In genomic region chr12:13211859-13212664, GRCh38 we compare ENCODE assay signal across 8 cellular contexts. TPM values are rescaled to one million over a fixed set of nuclear protein-coding genes. Genes with fewer than 3 reads are reported as not detected.
DNase-seq lines count a peak whose midpoint lies in the region; ATAC-seq and TF ChIP-seq lines count a peak whose summit lies in the region.

No MANE protein-coding gene starts in this region.

- H3K4me3 ChIP-seq in CD8-positive, alpha-beta memory T cell (ENCODE audit: low read length): no peak overlapping the region
- H3K4me3 ChIP-seq in NT2/D1 (ENCODE audit: insufficient read length, low read depth) (no peak overlapping the region), stomach (no peak overlapping the region)

- peaks cover 3 to 7% (median 6%) of the 10 kb centered on the region in 3 donors for H3K4me1 Mint-ChIP-seq in CD8-positive, alpha-beta memory T cell
- peaks cover 40% of the 10 kb centered on the region for H3K4me1 Mint-ChIP-seq in nephron

- CTCF ChIA-PET in CD8-positive, alpha-beta memory T cell (lab: Charles Lee): interaction anchor here (0.7 to 9.8 kb wide), 37 partner anchors 9 to 425 kb away, joined by 3 to 88 read pairs (median 4); partner anchors contain the start of genes EMP1, FAM234B and GSG1

- H3K27ac ChIP-seq in CD8-positive, alpha-beta memory T cell (ENCODE audit: low read depth, low read length): no peak overlapping the region
- peak overlapping the region; percentile 90 for H3K27ac ChIP-seq in epithelial cell of prostate
- H3K27ac ChIP-seq in stomach: peak overlapping the region in 2 of 5 donors; percentile 12 to 21

- ATAC-seq in HG03565 (IDR thresholded peaks at IDR 0.05; ENCODE audit: unreplicated experiment) (peak; percentile 51), GM21619 (IDR thresholded peaks at IDR 0.05; ENCODE audit: unreplicated experiment) (no peak)

- peak overlapping the region in 4 of 7 donors; percentile 6 to 63 (median 16) for H3K4me3 Mint-ChIP-seq in CD8-positive, alpha-beta memory T cell
- H3K4me3 Mint-ChIP-seq in nephron: no peak overlapping the region

- no peak for TF ChIP-seq POLR2A in stomach (IDR thresholded peaks at IDR 0.05)

- H3K9me3 Mint-ChIP-seq in CD8-positive, alpha-beta memory T cell: no peaks in the 10 kb centered on the region
- H3K9me3 Mint-ChIP-seq in nephron: peaks cover 7% of the 10 kb centered on the region

- H3K36me3 Mint-ChIP-seq in CD8-positive, alpha-beta memory T cell: no peaks in the 10 kb centered on the region
- H3K36me3 Mint-ChIP-seq in nephron (ENCODE audit: low read depth): no peaks in the 10 kb centered on the region

- TF ChIP-seq CTCF in nephron (IDR thresholded peaks at IDR 0.05; ENCODE audit: unreplicated experiment in 3 of 3) (peak; percentile 80 to 89 (median 85)), stomach (IDR thresholded peaks at IDR 0.05) (peak in 5 of 7 experiments; percentile 63 to 80 (median 74))

- H3K27ac Mint-ChIP-seq in CD8-positive, alpha-beta memory T cell: peak overlapping the region in 4 of 8 donors; percentile 2 to 69 (median 20)
- peak overlapping the region; percentile 0 to 29 (median 15) for H3K27ac Mint-ChIP-seq in nephron

- no peaks in the 10 kb centered on the region for H3K36me3 ChIP-seq in CD8-positive, alpha-beta memory T cell (ENCODE audit: insufficient read depth, low read length)
- H3K36me3 ChIP-seq in NT2/D1 (ENCODE audit: insufficient read depth, insufficient read length, low read length) (peaks cover 34% of the 10 kb centered on the region), stomach (peaks cover 11 to 45% (median 43%) of the 10 kb centered on the region in 4 donors)

- H3K9me3 ChIP-seq in CD8-positive, alpha-beta memory T cell (ENCODE audit: low read length): no peaks in the 10 kb centered on the region
- H3K9me3 ChIP-seq in NT2/D1 (ENCODE audit: insufficient read depth, low read length): no peaks in the 10 kb centered on the region
- H3K9me3 ChIP-seq in stomach: peaks cover 0 to 4% (median 0%) of the 10 kb centered on the region in 4 donors

- H3K27me3 Mint-ChIP-seq in CD8-positive, alpha-beta memory T cell: peaks cover 4 to 8% of the 10 kb centered on the region in 2 donors
- H3K27me3 Mint-ChIP-seq in nephron (ENCODE audit: low read depth): no peaks in the 10 kb centered on the region

- 28 to 48% (median 40%) methylated on average over 8 of the region's 8 CpGs for WGBS in stomach, 5 donors

- POLR2A ChIA-PET in CD8-positive, alpha-beta memory T cell (lab: Charles Lee): interaction anchor here (0.7 to 1.0 kb wide), 2 partner anchors 109 to 124 kb away, joined by 3 read pairs; no protein-coding TSS in a partner anchor

- TF ChIP-seq EP300 in stomach (IDR thresholded peaks at IDR 0.05): no peak

- peaks cover 4% of the 10 kb centered on the region for H3K4me1 ChIP-seq in CD8-positive, alpha-beta memory T cell (ENCODE audit: insufficient read depth, low read length)
- H3K4me1 ChIP-seq in NT2/D1 (ENCODE audit: insufficient read depth, insufficient read length): peaks cover 7% of the 10 kb centered on the region
- H3K4me1 ChIP-seq in stomach: peaks cover 14 to 55% (median 20%) of the 10 kb centered on the region in 4 donors

- H3K27me3 ChIP-seq in CD8-positive, alpha-beta memory T cell (ENCODE audit: insufficient read depth, low read length, poor library complexity, severe bottlenecking): no peaks in the 10 kb centered on the region
- no peaks in the 10 kb centered on the region for H3K27me3 ChIP-seq in NT2/D1 (ENCODE audit: insufficient read depth, insufficient read length)
- no peaks in the 10 kb centered on the region for H3K27me3 ChIP-seq in stomach

- H3K9ac ChIP-seq in NT2/D1 (ENCODE audit: insufficient read length, low read depth): no peak overlapping the region

- DNase-seq in CD8-positive, alpha-beta memory T cell: peak; percentile 50 to 78 (median 64)
- DNase-seq in NT2/D1 (ENCODE audit: low read depth, low spot score): peak; percentile 95
- peak; percentile 38 for DNase-seq in activated CD8-positive, alpha-beta memory T cell treated with anti-CD3 and anti-CD28 coated beads, Interleukin-2, amount 50 U/mL, for 1 hour (ENCODE audit: extremely low read depth)
- no peak for DNase-seq in epithelial cell of prostate (ENCODE audit: low read depth, low spot score)
- peak; percentile 66 for DNase-seq in stomach

- intact Hi-C loops in stomach (cut with DNase I; ENCODE audit: low total_unique reads): loop anchor here (5.0 kb wide), 2 partner anchors 115 to 300 kb away; no protein-coding TSS in a partner anchor

RNA-seq across cellular contexts. Expression of gene EMP1, which starts 15.5 kb away (rescaled TPM):
- 10 to 100 TPM in 1 of 2 experiments, 1 to 10 TPM in 1; 9.6 to 12.9 TPM for total RNA-seq in CD8-positive, alpha-beta memory T cell
- 0.35 TPM for polyA plus RNA-seq in CD8-positive, alpha-beta memory T cell
- total RNA-seq in stomach: 100 to 1,000 TPM in 1 of 5 donors, 10 to 100 TPM in 3, 1 to 10 TPM in 1; 7.6 to 115 (median 23.9) TPM
- 100 to 1,000 TPM in 1 of 3 donors, 10 to 100 TPM in 1, 1 to 10 TPM in 1; 6.2 to 209 (median 12.5) TPM for polyA plus RNA-seq in stomach

Comparison
In these comparisons a context has a peak if more than half of its experiments do, and no peak if none do; other contexts are left out.
1. H3K4me3 Mint-ChIP-seq: peak in CD8-positive, alpha-beta memory T cell (4 of 7); none in nephron (0 of 3).